19 cellular contexts compared by ENCODE assay signal in the genomic region with DNA sequence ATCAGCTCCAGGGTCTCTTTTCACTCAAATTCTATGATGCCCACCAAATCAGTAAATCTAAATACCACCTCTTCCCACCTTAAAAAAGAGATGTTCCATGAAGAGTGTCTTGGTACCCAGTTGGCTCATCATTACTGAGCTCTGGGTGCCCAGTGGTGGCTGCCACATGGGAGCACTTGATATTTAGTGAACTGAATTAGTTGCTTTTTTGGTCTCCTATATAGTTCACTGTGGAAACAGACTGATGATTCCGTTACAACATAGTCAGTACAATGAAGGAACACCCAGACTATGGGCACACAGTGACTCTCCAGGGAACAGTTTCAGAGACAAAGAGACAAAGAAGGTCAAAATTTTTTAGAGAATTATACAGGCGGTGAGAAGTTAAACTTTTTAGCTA. TPM values are rescaled to one million over a fixed set of nuclear protein-coding genes. Genes with fewer than 3 reads are reported as not detected.
DNase-seq lines count a peak whose midpoint lies in the region; ATAC-seq, FAIRE-seq and TF ChIP-seq lines count a peak whose summit lies in the region.
"Had no signal": no experiment of that assay in that cellular context is flagged by ENCODE, and none has a peak within 500 bp of the region (broad histone marks: within the 10 kb centered on the region; RNA-seq: fewer than 3 reads in every experiment).

No MANE protein-coding gene starts in this region.

- H3K4me3 Mint-ChIP-seq in natural killer cell = peak overlapping the region; percentile 51
- H3K4me3 Mint-ChIP-seq in natural killer cell treated with Interleukin-12 subunit alpha and Interleukin-12 subunit beta and Interleukin-15 and Interleukin-18, amount 100 ng/mL, for 72 hours = no peak overlapping the region
- H3K4me3 Mint-ChIP-seq in stimulated activated naive CD8-positive, alpha-beta T cell treated with anti-CD3 and anti-CD28 coated beads, Interleukin-15, Interleukin-2, amounts not matched to agents 100 ng/mL and 50 ng/mL, for 24 hours = peak overlapping the region; percentile 67
- H3K4me3 Mint-ChIP-seq: nephron progenitor cell had no signal

- H3K36me3 ChIP-seq in effector memory CD4-positive, alpha-beta T cell (ENCODE audit: control insufficient read depth, insufficient read depth, low read length) = no peaks in the 10 kb centered on the region
- H3K36me3 ChIP-seq: prostate gland had no signal

- H3K27ac Mint-ChIP-seq in natural killer cell = peak overlapping the region in 1 of 2 donors; percentile 52
- H3K27ac Mint-ChIP-seq in natural killer cell treated with Interleukin-12 subunit alpha and Interleukin-12 subunit beta and Interleukin-15 and Interleukin-18, amount 100 ng/mL, for 72 hours = no peak overlapping the region
- H3K27ac Mint-ChIP-seq in stimulated activated naive CD8-positive, alpha-beta T cell treated with anti-CD3 and anti-CD28 coated beads, Interleukin-15, Interleukin-2, amounts not matched to agents 100 ng/mL and 50 ng/mL, for 24 hours = no peak overlapping the region
- H3K27ac Mint-ChIP-seq: nephron progenitor cell had no signal

- TF ChIP-seq CTCF in natural killer cell (IDR thresholded peaks at IDR 0.05) = no peak

- no peaks in the 10 kb centered on the region for H3K36me3 Mint-ChIP-seq in natural killer cell
- H3K36me3 Mint-ChIP-seq in natural killer cell treated with Interleukin-12 subunit alpha and Interleukin-12 subunit beta and Interleukin-15 and Interleukin-18, amount 100 ng/mL, for 72 hours = no peaks in the 10 kb centered on the region
- no peaks in the 10 kb centered on the region for H3K36me3 Mint-ChIP-seq in stimulated activated naive CD8-positive, alpha-beta T cell treated with anti-CD3 and anti-CD28 coated beads, Interleukin-15, Interleukin-2, amounts not matched to agents 100 ng/mL and 50 ng/mL, for 24 hours (ENCODE audit: low read depth)

- H3K27ac ChIP-seq in effector memory CD4-positive, alpha-beta T cell (ENCODE audit: insufficient read depth, low read length, poor library complexity, severe bottlenecking) = peak overlapping the region; percentile 72
- H3K27ac ChIP-seq: prostate gland, RWPE1, testis had no signal

- H3K4me1 ChIP-seq in effector memory CD4-positive, alpha-beta T cell (ENCODE audit: control insufficient read depth, insufficient read depth, low read length, poor library complexity, severe bottlenecking) = peaks cover 40% of the 10 kb centered on the region
- H3K4me1 ChIP-seq: prostate gland had no signal

- DNase-seq in natural killer cell (no peak), GM12891 (ENCODE audit: insufficient read length, low spot score) (no peak), iPS-NIHi7 (ENCODE audit: extremely low spot score) (no peak)
- DNase-seq in natural killer cell treated with Interleukin-12 subunit alpha and Interleukin-12 subunit beta and Interleukin-15 and Interleukin-18, amount 100 ng/mL, for 72 hours (ENCODE audit: low spot score) = no peak
- no peak for DNase-seq in Jurkat, Clone E6-1 (ENCODE audit: low read depth, low spot score)
- no peak for DNase-seq in effector memory CD4-positive, alpha-beta T cell
- DNase-seq: activated gamma-delta T cell treated with Interleukin-2 at 50 U/mL for 16 hours, head of caudate nucleus, mammary epithelial cell, MV-4-11, NCI-H1930, NCI-H446, nephron progenitor cell, testis had no signal

- FAIRE-seq in GM12891 (lab: Jason Lieb, UNC) = no peak
- FAIRE-seq: astrocyte had no signal

- H3K9me3 Mint-ChIP-seq in natural killer cell = no peaks in the 10 kb centered on the region
- H3K9me3 Mint-ChIP-seq in natural killer cell treated with Interleukin-12 subunit alpha and Interleukin-12 subunit beta and Interleukin-15 and Interleukin-18, amount 100 ng/mL, for 72 hours = no peaks in the 10 kb centered on the region
- no peaks in the 10 kb centered on the region for H3K9me3 Mint-ChIP-seq in stimulated activated naive CD8-positive, alpha-beta T cell treated with anti-CD3 and anti-CD28 coated beads, Interleukin-15, Interleukin-2, amounts not matched to agents 100 ng/mL and 50 ng/mL, for 24 hours
- H3K9me3 Mint-ChIP-seq: nephron progenitor cell had no signal

- H3K4me3 ChIP-seq in Jurkat, Clone E6-1 (ENCODE audit: low read length) = peak overlapping the region; percentile 85
- peak overlapping the region; percentile 67 for H3K4me3 ChIP-seq in effector memory CD4-positive, alpha-beta T cell (ENCODE audit: insufficient read depth, low read depth, low read length, poor library complexity, severe bottlenecking)
- H3K4me3 ChIP-seq: prostate gland, testis had no signal

- no peak for TF ChIP-seq POLR2A in GM12891 (IDR thresholded peaks at IDR 0.05; ENCODE audit: low read depth, low read length)

- H3K27me3 Mint-ChIP-seq in natural killer cell (ENCODE audit: low read depth in 2 of 2) = no peaks in the 10 kb centered on the region
- H3K27me3 Mint-ChIP-seq in natural killer cell treated with Interleukin-12 subunit alpha and Interleukin-12 subunit beta and Interleukin-15 and Interleukin-18, amount 100 ng/mL, for 72 hours = no peaks in the 10 kb centered on the region
- no peaks in the 10 kb centered on the region for H3K27me3 Mint-ChIP-seq in stimulated activated naive CD8-positive, alpha-beta T cell treated with anti-CD3 and anti-CD28 coated beads, Interleukin-15, Interleukin-2, amounts not matched to agents 100 ng/mL and 50 ng/mL, for 24 hours

- peaks cover 4 to 13% of the 10 kb centered on the region in 2 donors for H3K4me1 Mint-ChIP-seq in natural killer cell
- peaks cover 18 to 21% of the 10 kb centered on the region in 2 donors for H3K4me1 Mint-ChIP-seq in natural killer cell treated with Interleukin-12 subunit alpha and Interleukin-12 subunit beta and Interleukin-15 and Interleukin-18, amount 100 ng/mL, for 72 hours (ENCODE audit: low read depth in 2 of 2)
- peaks cover 4% of the 10 kb centered on the region for H3K4me1 Mint-ChIP-seq in stimulated activated naive CD8-positive, alpha-beta T cell treated with anti-CD3 and anti-CD28 coated beads, Interleukin-15, Interleukin-2, amounts not matched to agents 100 ng/mL and 50 ng/mL, for 24 hours (ENCODE audit: low read depth)

- ATAC-seq in natural killer cell = no peak
- no peak for ATAC-seq in natural killer cell treated with Interleukin-12 subunit alpha and Interleukin-12 subunit beta and Interleukin-15 and Interleukin-18, amount 100 ng/mL, for 72 hours
- ATAC-seq in SK-N-SH treated with all-trans-retinoic acid at 6 μM for 48 hours = no peak

- intact Hi-C loops in natural killer cell (cut with micrococcal nuclease) = no loop called here

- H3K27me3 ChIP-seq in effector memory CD4-positive, alpha-beta T cell (replicated peaks; ENCODE audit: control insufficient read depth, insufficient read depth, low read length, poor library complexity, severe bottlenecking) = no peaks in the 10 kb centered on the region
- H3K27me3 ChIP-seq: testis had no signal

- H3K9me3 ChIP-seq in effector memory CD4-positive, alpha-beta T cell (ENCODE audit: control insufficient read depth, low read length) = no peaks in the 10 kb centered on the region
- H3K9me3 ChIP-seq: prostate gland, testis had no signal

TF ChIP-seq in SK-N-SH treated with all-trans-retinoic acid at 6 μM for 48 hours, 23 proteins besides CTCF, POLR2A, EP300 and RAD21:
- TF ChIP-seq, protein P1, sequence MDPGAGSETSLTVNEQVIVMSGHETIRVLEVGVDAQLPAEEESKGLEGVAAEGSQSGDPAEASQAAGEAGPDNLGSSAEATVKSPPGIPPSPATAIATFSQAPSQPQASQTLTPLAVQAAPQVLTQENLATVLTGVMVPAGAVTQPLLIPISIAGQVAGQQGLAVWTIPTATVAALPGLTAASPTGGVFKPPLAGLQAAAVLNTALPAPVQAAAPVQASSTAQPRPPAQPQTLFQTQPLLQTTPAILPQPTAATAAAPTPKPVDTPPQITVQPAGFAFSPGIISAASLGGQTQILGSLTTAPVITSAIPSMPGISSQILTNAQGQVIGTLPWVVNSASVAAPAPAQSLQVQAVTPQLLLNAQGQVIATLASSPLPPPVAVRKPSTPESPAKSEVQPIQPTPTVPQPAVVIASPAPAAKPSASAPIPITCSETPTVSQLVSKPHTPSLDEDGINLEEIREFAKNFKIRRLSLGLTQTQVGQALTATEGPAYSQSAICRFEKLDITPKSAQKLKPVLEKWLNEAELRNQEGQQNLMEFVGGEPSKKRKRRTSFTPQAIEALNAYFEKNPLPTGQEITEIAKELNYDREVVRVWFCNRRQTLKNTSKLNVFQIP (CRISPR knock-in tag; IDR thresholded peaks at IDR 0.05; ENCODE audit: borderline replicate concordance, low read depth) = no peak
- TF ChIP-seq GLIS3 (CRISPR knock-in tag; IDR thresholded peaks at IDR 0.05) = no peak
- no peak for TF ChIP-seq ZNF8 (CRISPR knock-in tag; IDR thresholded peaks at IDR 0.05)
- TF ChIP-seq TOX (CRISPR knock-in tag; IDR thresholded peaks at IDR 0.05; ENCODE audit: borderline replicate concordance) = no peak

TF ChIP-seq in GM12891, 5 proteins besides CTCF, POLR2A, EP300 and RAD21:
- TF ChIP-seq PAX5 (IDR thresholded peaks at IDR 0.05; ENCODE audit: insufficient read depth, low read length, severe bottlenecking) (no peak), POU2F2 (IDR thresholded peaks at IDR 0.05; ENCODE audit: low read depth, low read length) (no peak), POLR2AphosphoS5 (IDR thresholded peaks at IDR 0.05; ENCODE audit: low read depth, low read length) (no peak), TAF1 (IDR thresholded peaks at IDR 0.05; ENCODE audit: low read depth, low read length) (no peak), SPI1 (IDR thresholded peaks at IDR 0.05; ENCODE audit: low read depth, low read length) (no peak)

RNA-seq across cellular contexts. Expression of a gene that starts 14.7 kb away (rescaled TPM):
- 10 to 100 TPM; 77.9 to 92.6 (median 90.4) TPM for total RNA-seq in natural killer cell
- 10 to 100 TPM; 59.7 to 75.7 TPM for total RNA-seq in natural killer cell treated with Interleukin-12 subunit alpha and Interleukin-12 subunit beta and Interleukin-15 and Interleukin-18, amount 100 ng/mL, for 72 hours
- polyA plus RNA-seq in Jurkat, Clone E6-1 (2012; ENCODE audit: insufficient read depth, insufficient read length) = 135 TPM
- polyA plus RNA-seq in GM12891 (2012; ENCODE audit: low read depth, missing spikeins) = 36.2 TPM
